In genomic region chr1:1199141-1199960, GRCh38 we compare ENCODE assay signal across 2 cellular contexts.
TF ChIP-seq lines count a peak whose summit lies in the region.

No MANE protein-coding gene starts in this region.

TF ChIP-seq in GM23338, 12 proteins besides CTCF, POLR2A, EP300 and RAD21:
- TF ChIP-seq ZNF462 (CRISPR knock-in tag; IDR thresholded peaks at IDR 0.05) (no peak), EZH2 (IDR thresholded peaks at IDR 0.05; ENCODE audit: low read depth, unreplicated experiment) (no peak), NANOG (IDR thresholded peaks at IDR 0.05; ENCODE audit: borderline replicate concordance) (no peak), CREB1 (CRISPR knock-in tag; IDR thresholded peaks at IDR 0.05; ENCODE audit: low read depth) (no peak), STAT1 (IDR thresholded peaks at IDR 0.05; ENCODE audit: unreplicated experiment) (no peak), EZH2phosphoT487 (IDR thresholded peaks at IDR 0.05; ENCODE audit: unreplicated experiment) (no peak), ZNF114 (CRISPR knock-in tag; IDR thresholded peaks at IDR 0.05) (no peak), POLR2AphosphoS5 (IDR thresholded peaks at IDR 0.05; ENCODE audit: low read depth) (no peak), ZNF331 (CRISPR knock-in tag; IDR thresholded peaks at IDR 0.05; ENCODE audit: low read depth) (no peak), JUNB (IDR thresholded peaks at IDR 0.05; ENCODE audit: unreplicated experiment) (no peak), REST (IDR thresholded peaks at IDR 0.05; ENCODE audit: unreplicated experiment) (no peak)
TF ChIP-seq in GM23338: peak in this region for 0.

TF ChIP-seq in GM12878, 131 proteins besides CTCF, POLR2A, EP300 and RAD21:
- TF ChIP-seq NRF1 (conservative IDR thresholded peaks at IDR 0.05; ENCODE audit: low read depth, low read length) (no peak), JUNB (IDR thresholded peaks at IDR 0.05) (no peak), BHLHE40 (IDR thresholded peaks at IDR 0.05; ENCODE audit: borderline replicate concordance in 1 of 2, low read depth in 2 of 2, low read length in 1 of 2) (peak in 1 of 2 experiments; percentile 31; a peak in 1 of 4 replicates), NR2F1 (conservative IDR thresholded peaks at IDR 0.05) (peak; percentile 53), BRCA1 (IDR thresholded peaks at IDR 0.05; ENCODE audit: low read depth, low read length) (no peak), YBX1 (IDR thresholded peaks at IDR 0.05) (no peak), ELK1 (IDR thresholded peaks at IDR 0.05; ENCODE audit: low read depth, low read length) (no peak), ASH2L (IDR thresholded peaks at IDR 0.05; ENCODE audit: borderline replicate concordance, low read depth) (no peak)
